In genomic region chr1:41416552-41417334, GRCh38 we compare ENCODE assay signal across 9 cellular contexts. TPM values are rescaled to one million over a fixed set of nuclear protein-coding genes. Genes with fewer than 3 reads are reported as not detected.
DNase-seq lines count a peak whose midpoint lies in the region; ATAC-seq, FAIRE-seq and TF ChIP-seq lines count a peak whose summit lies in the region.
"Had no signal": no experiment of that assay in that cellular context is flagged by ENCODE, and none has a peak within 500 bp of the region (broad histone marks: within the 10 kb centered on the region; RNA-seq: fewer than 3 reads in every experiment).

No MANE protein-coding gene starts in this region.

- H3K27ac ChIP-seq in A673 (ENCODE audit: low read depth, low read length, poor library complexity, severe bottlenecking) (no peak overlapping the region), HepG2 (ENCODE audit: extremely low read length, insufficient read depth, low read length) (no peak overlapping the region)

- H3K4me3 ChIP-seq in A673 (ENCODE audit: low read depth, low read length, poor library complexity, severe bottlenecking) (no peak overlapping the region), HepG2 (replicated peaks in 1 of 3; ENCODE audit: insufficient read depth in 1 of 3, low read depth in 2 of 3, low read length in 3 of 3) (no peak overlapping the region)
- H3K4me3 ChIP-seq: skin epidermis had no signal

- TF ChIP-seq EP300 in HepG2 (IDR thresholded peaks at IDR 0.05; ENCODE audit: low read depth in 2 of 2, low read length in 2 of 2) (no peak), HepG2 (CRISPR knock-in tag; IDR thresholded peaks at IDR 0.05; ENCODE audit: borderline replicate concordance) (no peak)

- H3K4me1 Mint-ChIP-seq in chondrocyte (ENCODE audit: low read depth): peaks cover 17% of the 10 kb centered on the region

- no peak overlapping the region for H3K4me2 ChIP-seq in HepG2 (ENCODE audit: low read depth, low read length)

- TF ChIP-seq RAD21 in HepG2 (CRISPR knock-in tag; IDR thresholded peaks at IDR 0.05): peak; percentile 94

- H3K9ac ChIP-seq in HepG2 (ENCODE audit: insufficient read depth, low read depth, low read length): no peak overlapping the region

- H3K27me3 ChIP-seq in A673 (replicated peaks; ENCODE audit: insufficient read depth, low read depth, low read length, poor library complexity) (no peaks in the 10 kb centered on the region), HepG2 (ENCODE audit: control insufficient read depth in 1 of 2, insufficient read depth in 2 of 2, low read length in 2 of 2) (no peaks in the 10 kb centered on the region)

- CTCF ChIA-PET in A673 (lab: Charles Lee): interaction anchor here (1.2 to 1.5 kb wide), 2 partner anchors 134 kb away, joined by 4 to 7 read pairs; no protein-coding TSS in a partner anchor
- CTCF ChIA-PET in HepG2 (lab: Yijun Ruan, JAX; ENCODE audit: low intra/inter-chr PET ratio, low total read pairs): interaction anchor here (0.8 to 3.2 kb wide), 4 partner anchors 16 to 148 kb away, joined by 3 to 25 read pairs (median 18); no protein-coding TSS in a partner anchor

- H3K79me2 ChIP-seq in HepG2 (ENCODE audit: insufficient read depth, low read length): no peaks in the 10 kb centered on the region

- H3K27me3 Mint-ChIP-seq in chondrocyte (ENCODE audit: low read depth): peaks cover 2% of the 10 kb centered on the region

- POLR2A ChIA-PET in A673 (lab: Charles Lee; ENCODE audit: low non-redundant PET): no interaction called here
- POLR2A ChIA-PET in HepG2 (lab: Yijun Ruan, JAX): no interaction called here

- no peak overlapping the region for H2AFZ ChIP-seq in HepG2 (ENCODE audit: low read length)

- H3K4me1 ChIP-seq in A673 (ENCODE audit: insufficient read depth, low read length, poor library complexity, severe bottlenecking) (no peaks in the 10 kb centered on the region), HepG2 (ENCODE audit: insufficient read depth, low read length) (peaks cover 13% of the 10 kb centered on the region)

- DNase-seq in A673 (ENCODE audit: low spot score) (peak; percentile 75), GM18507 (ENCODE audit: extremely low spot score, insufficient read length, low read depth) (peak; percentile 62), NCI-H2196 treated with DMSO at 0.1 percent for 48 hours (lab: John Stamatoyannopoulos, UW; ENCODE audit: unreplicated experiment) (peak; percentile 73), chondrocyte (ENCODE audit: low spot score) (no peak), HepG2 (ENCODE audit: low spot score) (peak; percentile 43)
- DNase-seq in activated CD4-positive, alpha-beta T cell treated with anti-CD3 and anti-CD28 coated beads for 1 hour: peak; percentile 49
- DNase-seq in stimulated activated CD4-positive, alpha-beta T cell treated with anti-CD3 and anti-CD28 coated beads, TNF-alpha, amount 100 ng/mL, for 24 hours (ENCODE audit: low read depth in 3 of 3): peak; percentile 30 to 53 (median 36)

- BruUV-seq in A673 (replicated peaks; lab: Mats Ljungman, UMichigan) (no TSS peak), HepG2 (replicated peaks; lab: Mats Ljungman, UMichigan) (no TSS peak)

- H4K20me1 ChIP-seq in HepG2 (ENCODE audit: insufficient read depth, low read length): no peaks in the 10 kb centered on the region

- FAIRE-seq in GM18507 (lab: Jason Lieb, UNC) (peak; percentile 73), HepG2 (lab: Jason Lieb, UNC) (peak; percentile 12)

- intact Hi-C loops in A673 (cut with micrococcal nuclease; ENCODE audit: unreplicated experiment) (loop anchor here (2.0 to 5.0 kb wide), 4 partner anchors 54 to 148 kb away; partner anchors contain the start of gene FOXO6), HepG2 (cut with micrococcal nuclease; ENCODE audit: unreplicated experiment) (loop anchor here (1.0 to 5.0 kb wide), 4 partner anchors 54 to 148 kb away; partner anchors contain the start of gene FOXO6)

- ATAC-seq in HepG2: peak; percentile 78
- ATAC-seq in GM19023 (IDR thresholded peaks at IDR 0.05; ENCODE audit: unreplicated experiment): no peak

- H3K9me3 ChIP-seq in A673 (ENCODE audit: low read depth, low read length, poor library complexity, severe bottlenecking): no peaks in the 10 kb centered on the region
- H3K9me3 ChIP-seq in HepG2 (ENCODE audit: low read length): no peaks in the 10 kb centered on the region

- H3K36me3 ChIP-seq in A673 (ENCODE audit: insufficient read depth, low read length, poor library complexity, severe bottlenecking): no peaks in the 10 kb centered on the region
- no peaks in the 10 kb centered on the region for H3K36me3 ChIP-seq in HepG2 (replicated peaks in 1 of 2; ENCODE audit: control insufficient read depth in 1 of 2, insufficient read depth in 2 of 2, low read length in 2 of 2)

- in situ Hi-C loops in HepG2 (cut with HindIII; ENCODE audit: extremely low pct_ligation_motif_present, low pct_unique_long_range_greater_than_20kb): no loop called here

- no peak for TF ChIP-seq POLR2A in HepG2 (IDR thresholded peaks at IDR 0.05; ENCODE audit: insufficient read depth in 1 of 2, low read depth in 2 of 2, low read length in 2 of 2)

- TF ChIP-seq CTCF in A673 (conservative IDR thresholded peaks at IDR 0.05; ENCODE audit: low read depth, low read length) (peak; percentile 89), chondrocyte (IDR thresholded peaks at IDR 0.05) (peak; percentile 96), HepG2 (CRISPR knock-in tag; IDR thresholded peaks at IDR 0.05) (peak; percentile 97)

- 55% methylated on average over 15 of the region's 18 CpGs for WGBS in HepG2 (ENCODE audit: low lambda C conversion rate)

- H3K36me3 Mint-ChIP-seq in chondrocyte (ENCODE audit: low read depth): no peaks in the 10 kb centered on the region

- no peak overlapping the region for H3K4me3 Mint-ChIP-seq in chondrocyte (ENCODE audit: unreplicated experiment)

- no peaks in the 10 kb centered on the region for H3K9me3 Mint-ChIP-seq in chondrocyte (ENCODE audit: low read depth)

- H3K27ac Mint-ChIP-seq in chondrocyte (ENCODE audit: unreplicated experiment): no peak overlapping the region

TF ChIP-seq in HepG2, 621 proteins besides CTCF, POLR2A, EP300 and RAD21 (continues in another document):
- peak; percentile 46 for TF ChIP-seq TEAD3 (CRISPR knock-in tag; optimal IDR thresholded peaks at IDR 0.05; ENCODE audit: borderline replicate concordance)
- TF ChIP-seq KDM2A (CRISPR knock-in tag; IDR thresholded peaks at IDR 0.05; ENCODE audit: borderline replicate concordance, low read depth): 0 out of 2 replicates have a peak, but pooled peaks have one; percentile 29
- TF ChIP-seq SP4 (CRISPR knock-in tag; IDR thresholded peaks at IDR 0.05): peak; percentile 38; the same call in 1 of the 2 replicates
- 0 out of 2 replicates have a peak, but pooled peaks have one; percentile 19 for TF ChIP-seq ZNF574 (CRISPR knock-in tag; IDR thresholded peaks at IDR 0.05)
- peak; percentile 56; the same call in 1 of the 2 replicates for TF ChIP-seq SALL1 (CRISPR knock-in tag; IDR thresholded peaks at IDR 0.05)

RNA-seq across cellular contexts. Expression of gene FOXO6, which starts 55.5 kb away (rescaled TPM):
- 6.1 and 7.6 TPM in 2 replicates for total RNA-seq in A673 (2021)
- 1.1 to 3.2 TPM (median 1.7 TPM) in 3 replicates for total RNA-seq in chondrocyte
- 0.13 TPM in 1 of 2 replicates, not detected in the other for total RNA-seq in HepG2 (2016; rRNA removed; fragmentation: Illumina TruSeq; extraction: Trizol)
- total RNA-seq in HepG2 (2016; cell fraction: cytosol; rRNA removed; fragmentation: Illumina TruSeq; extraction: Trizol; ENCODE audit: low read depth): not detected in 2 replicates
- 0.06 TPM in 1 of 2 replicates, not detected in the other for total RNA-seq in HepG2 (2016; cell fraction: insoluble cytoplasmic fraction; rRNA removed; fragmentation: Illumina TruSeq; extraction: Trizol)
- 0.07 TPM in 1 of 2 replicates, not detected in the other for total RNA-seq in HepG2 (2016; cell fraction: membrane; rRNA removed; fragmentation: Illumina TruSeq; extraction: Trizol)
- total RNA-seq in HepG2 (2016; cell fraction: nucleus; rRNA removed; fragmentation: Illumina TruSeq; extraction: Trizol): 0.25 TPM in 1 of 2 replicates, not detected in the other
- polyA plus RNA-seq in HepG2 (2011; rRNA removed): not detected in 2 replicates
- polyA plus RNA-seq in HepG2 (2011; cell fraction: cytosol; rRNA removed): not detected in 2 replicates
- not detected in 2 replicates for polyA plus RNA-seq in HepG2 (2011; cell fraction: nucleus; rRNA removed)
- polyA plus RNA-seq in HepG2 (2012): 0.07 TPM in 1 of 2 replicates, not detected in the other
- polyA plus RNA-seq in HepG2 (2016; cell fraction: cytosol; fragmentation: Illumina TruSeq; extraction: Trizol; ENCODE audit: low read depth): not detected in 2 replicates
- 0.11 and 0.15 TPM in 2 replicates for polyA plus RNA-seq in HepG2 (2016; cell fraction: insoluble cytoplasmic fraction; fragmentation: Illumina TruSeq; extraction: Trizol; ENCODE audit: low read depth)
- 0.06 TPM in 1 of 2 replicates, not detected in the other for polyA plus RNA-seq in HepG2 (2016; cell fraction: membrane; fragmentation: Illumina TruSeq; extraction: Trizol; ENCODE audit: low read depth)
- polyA plus RNA-seq in HepG2 (2016; cell fraction: nucleus; fragmentation: Illumina TruSeq; extraction: Trizol; ENCODE audit: insufficient read depth, low read depth): not detected in 2 replicates
- polyA minus RNA-seq in HepG2 (2011; rRNA and poly(A)+ RNA removed; ENCODE audit: low replicate concordance): 0.54 TPM in 1 of 2 replicates, not detected in the other
- not detected in 2 replicates for polyA minus RNA-seq in HepG2 (2011; cell fraction: cytosol; rRNA and poly(A)+ RNA removed)
- not detected in 2 replicates for polyA minus RNA-seq in HepG2 (2011; cell fraction: nucleus; rRNA and poly(A)+ RNA removed)
